In the genomic region with DNA sequence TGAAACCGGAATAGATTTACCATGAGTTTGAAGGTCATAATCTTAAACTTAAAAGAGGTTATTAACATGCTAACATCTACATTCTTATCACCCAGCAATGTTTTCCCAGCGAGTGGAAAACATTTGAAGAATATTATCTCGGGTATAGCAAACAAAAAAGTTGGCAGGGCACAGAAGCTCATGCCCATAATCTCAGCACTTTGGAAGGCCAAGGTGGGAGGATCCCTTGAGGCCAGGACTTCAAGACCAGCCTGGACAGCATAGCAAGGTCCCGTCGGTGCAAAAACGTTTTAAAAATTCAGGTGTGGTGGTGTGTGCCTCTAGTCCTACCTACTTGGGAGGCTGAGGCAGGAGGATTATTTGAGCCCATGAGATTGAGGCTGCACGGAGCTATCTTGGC, we compare ENCODE assay signal across 28 cellular contexts.
"Had no signal": no experiment of that assay in that cellular context is flagged by ENCODE, and none has a peak within 500 bp of the region (broad histone marks: within the 10 kb centered on the region; RNA-seq: fewer than 3 reads in every experiment).

No MANE protein-coding gene starts in this region.

- H3K4me1 ChIP-seq: left lung, lower lobe of right lung, neural progenitor cell, parathyroid adenoma, right atrium auricular region, testis, thyroid gland, transverse colon, upper lobe of left lung, vagina had no signal

- H3K4me3 Mint-ChIP-seq: mesothelial cell of epicardium; naive B cell; natural killer cell; nephron progenitor cell; neural progenitor cell; stimulated activated effector memory CD8-positive, alpha-beta T cell treated with anti-CD3 and anti-CD28 coated beads, Interleukin-12 subunit alpha, Interleukin-12 subunit beta, amount 100 ng/mL, for 72 hours; stimulated activated naive CD8-positive, alpha-beta T cell treated with anti-CD3 and anti-CD28 coated beads, Interleukin-15, Interleukin-2, amounts not matched to agents 100 ng/mL and 50 ng/mL, for 24 hours had no signal

- H3K36me3 ChIP-seq: left lung, lower lobe of right lung, neural progenitor cell, right atrium auricular region, thyroid gland, transverse colon, upper lobe of left lung, vagina had no signal

- H3K27me3 Mint-ChIP-seq: naive B cell; stimulated activated naive CD8-positive, alpha-beta T cell treated with anti-CD3 and anti-CD28 coated beads, Interleukin-15, Interleukin-2, amounts not matched to agents 100 ng/mL and 50 ng/mL, for 24 hours had no signal

- H3K9ac ChIP-seq: neural progenitor cell, parathyroid adenoma had no signal

- H3K4me2 ChIP-seq: neural progenitor cell had no signal

- H3K9me3 ChIP-seq: left lung, lower lobe of right lung, right atrium auricular region, testis, thyroid gland, transverse colon, upper lobe of left lung, vagina had no signal

- DNase-seq: head of caudate nucleus; hippocampal formation; kidney glomerular epithelial cell; left cardiac atrium; left lung; lower lobe of right lung; mammary epithelial cell; mesendoderm; naive B cell; natural killer cell; nephron progenitor cell; stimulated activated CD4-positive, alpha-beta T cell treated with anti-CD3 and anti-CD28 coated beads, Interleukin-12 subunit alpha, Interleukin-12 subunit beta, amount 100 ng/mL, for 4 hours; stimulated activated CD4-positive, alpha-beta T cell treated with anti-CD3 and anti-CD28 coated beads, Interleukin-15, amount 100 ng/mL, for 24 hours; stimulated activated CD4-positive, alpha-beta T cell treated with anti-CD3 and anti-CD28 coated beads, Interleukin-4, amount 100 ng/mL, for 24 hours; stimulated activated naive CD4-positive, alpha-beta T cell; testis; thyroid gland; transverse colon; upper lobe of left lung had no signal

- H3K36me3 Mint-ChIP-seq: mesothelial cell of epicardium; naive B cell; natural killer cell; neural progenitor cell; stimulated activated effector memory CD8-positive, alpha-beta T cell treated with anti-CD3 and anti-CD28 coated beads, Interleukin-12 subunit alpha, Interleukin-12 subunit beta, amount 100 ng/mL, for 72 hours had no signal

- H3K4me1 Mint-ChIP-seq: mesothelial cell of epicardium; naive B cell; natural killer cell; nephron progenitor cell; neural progenitor cell; stimulated activated effector memory CD8-positive, alpha-beta T cell treated with anti-CD3 and anti-CD28 coated beads, Interleukin-12 subunit alpha, Interleukin-12 subunit beta, amount 100 ng/mL, for 72 hours had no signal

- H3K9me3 Mint-ChIP-seq: nephron progenitor cell; neural progenitor cell; stimulated activated naive CD8-positive, alpha-beta T cell treated with anti-CD3 and anti-CD28 coated beads, Interleukin-15, Interleukin-2, amounts not matched to agents 100 ng/mL and 50 ng/mL, for 24 hours had no signal

- H3K27me3 ChIP-seq: left lung, neural progenitor cell, right atrium auricular region, testis, thyroid gland, transverse colon, upper lobe of left lung, vagina had no signal

- H3K27ac Mint-ChIP-seq: mesothelial cell of epicardium; naive B cell; natural killer cell; nephron progenitor cell; neural progenitor cell; stimulated activated effector memory CD8-positive, alpha-beta T cell treated with anti-CD3 and anti-CD28 coated beads, Interleukin-12 subunit alpha, Interleukin-12 subunit beta, amount 100 ng/mL, for 72 hours; stimulated activated naive CD8-positive, alpha-beta T cell treated with anti-CD3 and anti-CD28 coated beads, Interleukin-15, Interleukin-2, amounts not matched to agents 100 ng/mL and 50 ng/mL, for 24 hours had no signal

- H3K27ac ChIP-seq: left lung, lower lobe of right lung, neural progenitor cell, parathyroid adenoma, right atrium auricular region, skin epidermis, testis, thyroid gland, transverse colon, upper lobe of left lung, vagina had no signal

- ATAC-seq: left cardiac atrium; left lung; lower lobe of right lung; natural killer cell; sciatic nerve; stimulated activated effector memory CD8-positive, alpha-beta T cell treated with anti-CD3 and anti-CD28 coated beads, Interleukin-12 subunit alpha, Interleukin-12 subunit beta, amount 100 ng/mL, for 72 hours had no signal

- H3K4me3 ChIP-seq: left lung, lower lobe of right lung, neural progenitor cell, right atrium auricular region, skin epidermis, testis, thyroid gland, transverse colon, upper lobe of left lung, vagina had no signal

- H2AFZ ChIP-seq: neural progenitor cell, parathyroid adenoma had no signal
